In the genomic region with DNA sequence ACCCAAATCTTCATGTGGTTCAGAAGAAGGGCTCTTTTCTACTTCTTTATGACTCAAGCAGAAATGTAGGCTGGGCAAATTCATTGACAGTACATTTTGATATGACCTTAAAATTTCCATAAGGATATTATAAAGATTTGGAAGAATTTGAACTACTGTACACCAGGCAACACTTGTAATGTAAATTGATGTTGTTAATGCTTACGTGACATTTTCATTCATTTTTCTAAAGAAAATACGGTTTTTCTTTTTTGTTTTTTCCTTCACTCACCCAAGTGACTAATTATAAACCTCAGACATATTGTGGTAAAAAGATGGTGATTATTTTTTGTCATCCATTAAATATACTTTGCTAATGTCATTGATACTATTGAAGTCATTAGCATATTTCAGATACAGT, we compare ENCODE assay signal across 25 cellular contexts.
"Had no signal": no experiment of that assay in that cellular context is flagged by ENCODE, and none has a peak within 500 bp of the region (broad histone marks: within the 10 kb centered on the region; RNA-seq: fewer than 3 reads in every experiment).

No MANE protein-coding gene starts in this region.

- H3K9me3 Mint-ChIP-seq: activated CD4-positive, alpha-beta memory T cell treated with anti-CD3 and anti-CD28 coated beads for 36 hours; activated CD4-positive, alpha-beta T cell treated with anti-CD3 and anti-CD28 coated beads, Interleukin-2, amount 10 ng/mL, durations not matched to agents 24 days and 14 days; activated naive CD4-positive, alpha-beta T cell treated with anti-CD3 and anti-CD28 coated beads, Interleukin-2, amount 50 U/mL, for 24 hours; activated T-helper 1 cell treated with anti-CD3 and anti-CD28 coated beads, Interleukin-12 subunit alpha, Interleukin-12 subunit beta, Interleukin-2, Interleukin-4 antibody, amounts not matched to agents 30 ng/mL and 10 ng/mL and 1 ng/mL, durations not matched to agents 14 hours and 24 hours and 36 hours; naive thymus-derived CD8-positive, alpha-beta T cell; stimulated activated effector memory CD8-positive, alpha-beta T cell treated with anti-CD3 and anti-CD28 coated beads, Interleukin-12 subunit alpha, Interleukin-12 subunit beta, amount 100 ng/mL, for 72 hours; stimulated activated naive CD8-positive, alpha-beta T cell treated with anti-CD3 and anti-CD28 coated beads, Interleukin-15, amount 100 ng/mL, for 72 hours had no signal

- H3K27ac ChIP-seq: gastrocnemius medialis, left lung, lower lobe of right lung, skin epidermis, tibial nerve had no signal

- H3K27me3 ChIP-seq: gastrocnemius medialis, left lung, tibial nerve had no signal

- FAIRE-seq: colon, islet of Langerhans had no signal

- H3K4me3 ChIP-seq: gastrocnemius medialis, left lung, lower lobe of right lung, skin epidermis, tibial nerve had no signal

- H3K27ac Mint-ChIP-seq: activated CD4-positive, alpha-beta memory T cell treated with anti-CD3 and anti-CD28 coated beads for 36 hours; activated CD4-positive, alpha-beta T cell treated with anti-CD3 and anti-CD28 coated beads, Interleukin-2, amount 10 ng/mL, durations not matched to agents 24 days and 14 days; activated naive CD4-positive, alpha-beta T cell treated with anti-CD3 and anti-CD28 coated beads, Interleukin-2, amount 50 U/mL, for 24 hours; activated T-helper 1 cell treated with anti-CD3 and anti-CD28 coated beads, Interleukin-12 subunit alpha, Interleukin-12 subunit beta, Interleukin-2, Interleukin-4 antibody, amounts not matched to agents 30 ng/mL and 10 ng/mL and 1 ng/mL, durations not matched to agents 14 hours and 24 hours and 36 hours; stimulated activated effector memory CD8-positive, alpha-beta T cell treated with anti-CD3 and anti-CD28 coated beads, Interleukin-12 subunit alpha, Interleukin-12 subunit beta, amount 100 ng/mL, for 72 hours; stimulated activated naive CD8-positive, alpha-beta T cell treated with anti-CD3 and anti-CD28 coated beads, Interleukin-15, amount 100 ng/mL, for 72 hours had no signal

- H3K36me3 ChIP-seq: gastrocnemius medialis, left lung, lower lobe of right lung, tibial nerve had no signal

- H3K36me3 Mint-ChIP-seq: activated CD4-positive, alpha-beta memory T cell treated with anti-CD3 and anti-CD28 coated beads for 36 hours had no signal

- H3K27me3 Mint-ChIP-seq: activated CD4-positive, alpha-beta memory T cell treated with anti-CD3 and anti-CD28 coated beads for 36 hours; activated CD4-positive, alpha-beta T cell treated with anti-CD3 and anti-CD28 coated beads, Interleukin-2, amount 10 ng/mL, durations not matched to agents 24 days and 14 days; activated naive CD4-positive, alpha-beta T cell treated with anti-CD3 and anti-CD28 coated beads, Interleukin-2, amount 50 U/mL, for 24 hours; naive thymus-derived CD8-positive, alpha-beta T cell; stimulated activated naive CD8-positive, alpha-beta T cell treated with anti-CD3 and anti-CD28 coated beads, Interleukin-15, amount 100 ng/mL, for 72 hours had no signal

- DNase-seq: activated CD4-positive, alpha-beta memory T cell treated with anti-CD3 and anti-CD28 coated beads for 36 hours; activated CD4-positive, alpha-beta T cell treated with anti-CD3 and anti-CD28 coated beads, Interleukin-2, amount 10 ng/mL, durations not matched to agents 24 days and 14 days; activated CD4-positive, CD25-positive, alpha-beta regulatory T cell treated with anti-CD3 and anti-CD28 coated beads, Interleukin-2, amount 50 U/mL, for 72 hours; activated CD8-positive, alpha-beta memory T cell treated with anti-CD3 and anti-CD28 coated beads, Interleukin-2, amount 50 U/mL, for 4 hours; activated T-cell treated with anti-CD3 and anti-CD28 coated beads, Interleukin-2, amount 50 U/mL, for 1 hour; anterior cingulate cortex; dermis blood vessel endothelial cell; effector CD4-positive, alpha-beta T cell; gastrocnemius medialis; glutamatergic neuron; left lung; lower lobe of right lung; mesenchymal stem cell; naive thymus-derived CD8-positive, alpha-beta T cell; stimulated activated CD4-positive, alpha-beta T cell treated with anti-CD3 and anti-CD28 coated beads, Interleukin-12 subunit alpha, Interleukin-12 subunit beta, amount 100 ng/mL, for 4 hours; stimulated activated CD4-positive, alpha-beta T cell treated with anti-CD3 and anti-CD28 coated beads, Interleukin-4, amount 100 ng/mL, for 24 hours; stimulated activated naive CD8-positive, alpha-beta T cell treated with anti-CD3 and anti-CD28 coated beads, Interleukin-15, amount 100 ng/mL, for 72 hours had no signal

- H3K4me3 Mint-ChIP-seq: activated CD4-positive, alpha-beta memory T cell treated with anti-CD3 and anti-CD28 coated beads for 36 hours; activated CD4-positive, alpha-beta T cell treated with anti-CD3 and anti-CD28 coated beads, Interleukin-2, amount 10 ng/mL, durations not matched to agents 24 days and 14 days; activated naive CD4-positive, alpha-beta T cell treated with anti-CD3 and anti-CD28 coated beads, Interleukin-2, amount 50 U/mL, for 24 hours; activated T-helper 1 cell treated with anti-CD3 and anti-CD28 coated beads, Interleukin-12 subunit alpha, Interleukin-12 subunit beta, Interleukin-2, Interleukin-4 antibody, amounts not matched to agents 30 ng/mL and 10 ng/mL and 1 ng/mL, durations not matched to agents 14 hours and 24 hours and 36 hours; naive thymus-derived CD8-positive, alpha-beta T cell; stimulated activated effector memory CD8-positive, alpha-beta T cell treated with anti-CD3 and anti-CD28 coated beads, Interleukin-12 subunit alpha, Interleukin-12 subunit beta, amount 100 ng/mL, for 72 hours had no signal

- H3K9me3 ChIP-seq: gastrocnemius medialis, left lung, lower lobe of right lung, tibial nerve had no signal

- ATAC-seq: gastrocnemius medialis; lower lobe of right lung; naive thymus-derived CD8-positive, alpha-beta T cell; sciatic nerve; stimulated activated effector memory CD8-positive, alpha-beta T cell treated with anti-CD3 and anti-CD28 coated beads, Interleukin-12 subunit alpha, Interleukin-12 subunit beta, amount 100 ng/mL, for 72 hours; stimulated activated naive CD8-positive, alpha-beta T cell treated with anti-CD3 and anti-CD28 coated beads, Interleukin-15, amount 100 ng/mL, for 72 hours had no signal
